ENCODE assay signal across 15 cellular contexts in genomic region chr2:85441859-85442258, GRCh38.
"Had no signal": no experiment of that assay in that cellular context is flagged by ENCODE, and none has a peak within 500 bp of the region (broad histone marks: within the 10 kb centered on the region; RNA-seq: fewer than 3 reads in every experiment).

No MANE protein-coding gene starts in this region.

- H3K9me3 ChIP-seq: body of pancreas, tibial artery, vagina had no signal

- H3K27ac ChIP-seq: coronary artery, tibial artery, vagina had no signal

- H3K27ac Mint-ChIP-seq: activated naive CD4-positive, alpha-beta T cell treated with anti-CD3 and anti-CD28 coated beads, Interleukin-2, amount 50 U/mL, for 24 hours; mesothelial cell of epicardium had no signal

- H3K27me3 Mint-ChIP-seq: activated naive CD4-positive, alpha-beta T cell treated with anti-CD3 and anti-CD28 coated beads, Interleukin-2, amount 50 U/mL, for 24 hours had no signal

- H3K9me3 Mint-ChIP-seq: activated naive CD4-positive, alpha-beta T cell treated with anti-CD3 and anti-CD28 coated beads, Interleukin-2, amount 50 U/mL, for 24 hours; mesothelial cell of epicardium; neural crest cell had no signal

- H3K36me3 Mint-ChIP-seq: activated naive CD4-positive, alpha-beta T cell treated with anti-CD3 and anti-CD28 coated beads, Interleukin-2, amount 50 U/mL, for 24 hours; mesothelial cell of epicardium had no signal

- H3K4me3 Mint-ChIP-seq: activated naive CD4-positive, alpha-beta T cell treated with anti-CD3 and anti-CD28 coated beads, Interleukin-2, amount 50 U/mL, for 24 hours; mesothelial cell of epicardium; neural crest cell had no signal

- FAIRE-seq: small intestine had no signal

- H3K27me3 ChIP-seq: body of pancreas, tibial artery, vagina had no signal

- H3K36me3 ChIP-seq: tibial artery, vagina had no signal

- DNase-seq: activated T-cell treated with anti-CD3 and anti-CD28 coated beads, Interleukin-2, amount 50 U/mL, for 1 hour; amniotic stem cell; body of pancreas; central memory CD4-positive, alpha-beta T cell; effector memory CD4-positive, alpha-beta T cell; hippocampal formation; right cardiac atrium; small intestine; tibial artery had no signal

- H3K4me3 ChIP-seq: body of pancreas, coronary artery, tibial artery, vagina had no signal

- ATAC-seq: activated CD4-positive, CD25-positive, alpha-beta regulatory T cell treated with anti-CD3 and anti-CD28 coated beads, Interleukin-2, amount 50 U/mL, for 24 hours; body of pancreas; right cardiac atrium had no signal
